ENCODE assay signal across 12 cellular contexts in genomic region chr5:178467261-178468195, GRCh38.
DNase-seq lines count a peak whose midpoint lies in the region; ATAC-seq and TF ChIP-seq lines count a peak whose summit lies in the region.
"Had no signal": no experiment of that assay in that cellular context is flagged by ENCODE, and none has a peak within 500 bp of the region (broad histone marks: within the 10 kb centered on the region; RNA-seq: fewer than 3 reads in every experiment).

No MANE protein-coding gene starts in this region.

- H3K36me3 ChIP-seq in PC-3 (ENCODE audit: low read depth, low read length): no peaks in the 10 kb centered on the region
- no peaks in the 10 kb centered on the region for H3K36me3 ChIP-seq in Caco-2 (ENCODE audit: control insufficient read depth, insufficient read depth, low read length)
- H3K36me3 ChIP-seq in PC-9 (ENCODE audit: low read depth): no peaks in the 10 kb centered on the region

- H3K9me3 ChIP-seq in PC-3 (ENCODE audit: low read length) (no peaks in the 10 kb centered on the region), Caco-2 (no peaks in the 10 kb centered on the region), PC-9 (ENCODE audit: insufficient read depth, low read depth) (no peaks in the 10 kb centered on the region)

- ATAC-seq in PC-3: peak; percentile 92

- no peak for TF ChIP-seq CTCF in PC-3 (conservative IDR thresholded peaks at IDR 0.05; ENCODE audit: low read depth, low read length)
- no peak for TF ChIP-seq CTCF in Caco-2 (IDR thresholded peaks at IDR 0.05; ENCODE audit: insufficient read depth in 1 of 2, low read depth in 1 of 2, low read length in 1 of 2, severe bottlenecking in 1 of 2, unreplicated experiment in 1 of 2)
- TF ChIP-seq CTCF in PC-9 (conservative IDR thresholded peaks at IDR 0.05): no peak

- H3K27me3 ChIP-seq in PC-3 (ENCODE audit: low read length) (no peaks in the 10 kb centered on the region), Caco-2 (replicated peaks; ENCODE audit: control insufficient read depth, insufficient read depth, low read length) (no peaks in the 10 kb centered on the region), PC-9 (ENCODE audit: insufficient read depth, low read depth) (peaks cover 100% of the 10 kb centered on the region)

- intact Hi-C loops in PC-3 (cut with micrococcal nuclease) (loop anchor here (5.0 kb wide), 1 partner anchor 185 kb away; no protein-coding TSS in a partner anchor), Caco-2 (cut with micrococcal nuclease; ENCODE audit: unreplicated experiment) (no loop called here), PC-9 (cut with micrococcal nuclease; ENCODE audit: unreplicated experiment) (no loop called here)

- BruUV-seq in PC-3 (replicated peaks; lab: Mats Ljungman, UMichigan): no TSS peak
- no TSS peak for BruUV-seq in Caco-2 (replicated peaks; lab: Mats Ljungman, UMichigan)
- no TSS peak for BruUV-seq in PC-9 (replicated peaks; lab: Mats Ljungman, UMichigan)

- H3K9ac ChIP-seq in PC-3 (ENCODE audit: low read length): no peak overlapping the region

- H3K27me3 Mint-ChIP-seq in Caco-2 (ENCODE audit: insufficient read depth, unreplicated experiment): no peaks in the 10 kb centered on the region

- no peak overlapping the region for H3K4me3 Mint-ChIP-seq in Caco-2 (ENCODE audit: unreplicated experiment)
- H3K4me3 Mint-ChIP-seq: CD4-positive, alpha-beta memory T cell; T-helper 1 cell treated with Interleukin-12 subunit alpha and Interleukin-12 subunit beta and Interleukin-4 antibody, amounts not matched to agents 30 μg/mL and 1 μg/mL, for 36 hours had no signal

- H3K27ac Mint-ChIP-seq in Caco-2 (ENCODE audit: unreplicated experiment): no peak overlapping the region
- H3K27ac Mint-ChIP-seq: CD4-positive, alpha-beta memory T cell; T-helper 1 cell treated with Interleukin-12 subunit alpha and Interleukin-12 subunit beta and Interleukin-4 antibody, amounts not matched to agents 30 μg/mL and 1 μg/mL, for 36 hours had no signal

- H2AFZ ChIP-seq in PC-3 (ENCODE audit: low read length): peak overlapping the region; percentile 74
- H2AFZ ChIP-seq in PC-9: no peak overlapping the region

- H4K20me1 ChIP-seq in PC-3 (ENCODE audit: low read length): no peaks in the 10 kb centered on the region
- no peaks in the 10 kb centered on the region for H4K20me1 ChIP-seq in PC-9 (ENCODE audit: insufficient read depth)

- H3K9me3 Mint-ChIP-seq in Caco-2 (ENCODE audit: unreplicated experiment): no peaks in the 10 kb centered on the region
- H3K9me3 Mint-ChIP-seq: CD4-positive, alpha-beta memory T cell; T-helper 1 cell treated with Interleukin-12 subunit alpha and Interleukin-12 subunit beta and Interleukin-4 antibody, amounts not matched to agents 30 μg/mL and 1 μg/mL, for 36 hours had no signal

- H3K4me1 ChIP-seq in PC-3 (ENCODE audit: insufficient read depth, low read length): peaks cover 18% of the 10 kb centered on the region
- H3K4me1 ChIP-seq in Caco-2: peaks cover 7% of the 10 kb centered on the region; the same call in 1 of the 2 replicates
- no peaks in the 10 kb centered on the region for H3K4me1 ChIP-seq in PC-9 (replicated peaks; ENCODE audit: insufficient read depth)

- no peaks in the 10 kb centered on the region for H3K36me3 Mint-ChIP-seq in Caco-2 (ENCODE audit: insufficient read depth, unreplicated experiment)
- H3K36me3 Mint-ChIP-seq: CD4-positive, alpha-beta memory T cell had no signal

- H3F3A ChIP-seq in PC-3 (ENCODE audit: low read length, unreplicated experiment): no peaks in the 10 kb centered on the region
- H3F3A ChIP-seq in PC-9 (ENCODE audit: insufficient read depth, low read depth): no peaks in the 10 kb centered on the region

- peaks cover 22% of the 10 kb centered on the region for H3K4me1 Mint-ChIP-seq in Caco-2 (ENCODE audit: low read depth, unreplicated experiment)
- H3K4me1 Mint-ChIP-seq: CD4-positive, alpha-beta memory T cell had no signal

- H3K27ac ChIP-seq in PC-3 (ENCODE audit: low read length) (peak overlapping the region; percentile 32; the same call in 1 of the 2 replicates), PC-9 (no peak overlapping the region)

- H3K9me2 ChIP-seq in PC-3 (replicated peaks; ENCODE audit: low read length) (no peaks in the 10 kb centered on the region), PC-9 (ENCODE audit: insufficient read depth) (no peaks in the 10 kb centered on the region)

- CTCF ChIA-PET in PC-3 (lab: Charles Lee) (no interaction called here), Caco-2 (lab: Charles Lee) (interaction anchor here (0.6 kb wide), 1 partner anchor 866 kb away, joined by 4 read pairs; no protein-coding TSS in a partner anchor), PC-9 (lab: Charles Lee) (no interaction called here)

- peak; percentile 65 for DNase-seq in AG20443 (ENCODE audit: low spot score)
- peak; percentile 59 for DNase-seq in PC-3
- DNase-seq in fibroblast of gingiva (ENCODE audit: low read depth): peak; percentile 85
- DNase-seq in occipital lobe (lab: John Stamatoyannopoulos, UW): peak; percentile 36
- DNase-seq in DMS 273 treated with DMSO at 0.1 percent for 48 hours (lab: John Stamatoyannopoulos, UW): no peak
- no peak for DNase-seq in Caco-2
- DNase-seq in PC-9: no peak
- DNase-seq in NCI-H187 treated with DMSO at 0.1 percent for 48 hours (lab: John Stamatoyannopoulos, UW): no peak
- DNase-seq: CD4-positive, alpha-beta memory T cell; NCI-H1105 treated with DMSO at 0.1 percent for 48 hours; stimulated activated naive CD4-positive, alpha-beta T cell treated with Interleukin-2 at 50 U/mL for 16 hours had no signal

- POLR2A ChIA-PET in PC-3 (lab: Charles Lee; ENCODE audit: unreplicated experiment): no interaction called here
- POLR2A ChIA-PET in Caco-2 (lab: Charles Lee): no interaction called here
- POLR2A ChIA-PET in PC-9 (lab: Charles Lee; ENCODE audit: unreplicated experiment): no interaction called here

- peak overlapping the region; percentile 82 for H3K4me2 ChIP-seq in PC-3 (ENCODE audit: low read length)
- no peak overlapping the region for H3K4me2 ChIP-seq in PC-9

- H3K79me2 ChIP-seq in PC-3 (ENCODE audit: low read length): no peaks in the 10 kb centered on the region
- no peaks in the 10 kb centered on the region for H3K79me2 ChIP-seq in PC-9 (ENCODE audit: low read depth)

- peak overlapping the region; percentile 49; the same call in 1 of the 2 replicates for H3K4me3 ChIP-seq in PC-3 (ENCODE audit: low read length)
- no peak overlapping the region for H3K4me3 ChIP-seq in Caco-2 (ENCODE audit: low read depth, low read length)
- H3K4me3 ChIP-seq in PC-9: no peak overlapping the region

Comparison
In these comparisons a context has a peak if more than half of its experiments do, and no peak if none do; other contexts are left out.
1. DNase-seq: peak in AG20443 (single experiment), PC-3 (single experiment), fibroblast of gingiva (single experiment) and occipital lobe (single experiment); none in DMS 273 treated with DMSO at 0.1 percent for 48 hours (single experiment), Caco-2 (0 of 2), PC-9 (0 of 2) and NCI-H187 treated with DMSO at 0.1 percent for 48 hours (single experiment).